Comparison of ENCODE assay signal across 8 cellular contexts in the genomic region with DNA sequence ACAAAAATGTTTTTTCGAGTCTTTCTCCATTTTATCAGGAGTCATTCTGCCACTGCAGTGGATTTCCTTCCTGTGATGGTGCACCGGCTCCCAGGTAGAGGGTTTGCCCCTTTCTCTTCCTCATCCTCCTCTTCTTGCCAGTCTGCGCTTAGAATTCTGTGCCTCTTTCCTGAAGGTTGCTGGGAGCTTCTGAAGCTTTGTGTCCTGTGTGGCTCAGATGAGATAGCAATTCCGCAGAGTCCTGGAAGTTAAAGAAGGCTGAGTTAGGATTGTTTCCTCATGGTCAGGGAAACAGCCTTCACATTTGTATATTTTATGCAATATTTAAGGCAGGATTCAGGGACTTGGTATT. TPM values are rescaled to one million over a fixed set of nuclear protein-coding genes. Genes with fewer than 3 reads are reported as not detected.
DNase-seq lines count a peak whose midpoint lies in the region; ATAC-seq and TF ChIP-seq lines count a peak whose summit lies in the region.

No MANE protein-coding gene starts in this region.

- H3K9ac ChIP-seq in fibroblast of lung (ENCODE audit: insufficient read depth, low read length) (no peak overlapping the region), neural progenitor cell (no peak overlapping the region)

- CTCF ChIA-PET in AG04450 (lab: Charles Lee), result interaction anchor here (0.7 to 3.8 kb wide), 20 partner anchors 8 to 104 kb away, joined by 3 to 35 read pairs (median 4); a partner anchor contains a TSS

- H4K20me1 ChIP-seq in fibroblast of lung (ENCODE audit: control insufficient read depth, extremely low read depth, insufficient read depth, low read length) (no peaks in the 10 kb centered on the region), neural progenitor cell (ENCODE audit: low read depth) (no peaks in the 10 kb centered on the region)

- H3K79me2 ChIP-seq in fibroblast of lung (ENCODE audit: control insufficient read depth, insufficient read depth, low read length), result no peaks in the 10 kb centered on the region
- no peaks in the 10 kb centered on the region for H3K79me2 ChIP-seq in neural progenitor cell (ENCODE audit: low read depth)

- H3K27me3 Mint-ChIP-seq in neural progenitor cell (ENCODE audit: insufficient read depth, low read depth), result no peaks in the 10 kb centered on the region

- H3K4me3 ChIP-seq in AG04450 (ENCODE audit: low read depth, low read length) (peak overlapping the region; percentile 42), fibroblast of lung (replicated peaks in 1 of 4; ENCODE audit: control extremely low read depth in 1 of 4, insufficient read depth in 1 of 4, low read depth in 3 of 4, low read length in 4 of 4) (peak overlapping the region; percentile 9 to 52 (median 28)), neural progenitor cell (peak overlapping the region; percentile 44)

- POLR2A ChIA-PET in AG04450 (lab: Yijun Ruan, JAX), result no interaction called here

- H3K4me1 ChIP-seq in fibroblast of lung (ENCODE audit: control insufficient read depth, extremely low read depth, insufficient read depth, low read length) (peaks cover 3% of the 10 kb centered on the region), neural progenitor cell (no peaks in the 10 kb centered on the region)

- H3K4me1 Mint-ChIP-seq in neural progenitor cell, result peaks cover 10% of the 10 kb centered on the region

- H3K36me3 ChIP-seq in fibroblast of lung (ENCODE audit: control insufficient read depth, insufficient read depth, low read length), result no peaks in the 10 kb centered on the region
- no peaks in the 10 kb centered on the region for H3K36me3 ChIP-seq in neural progenitor cell

- H3K9me3 ChIP-seq in AG04450 (ENCODE audit: control insufficient read depth, insufficient read depth, low read length) (no peaks in the 10 kb centered on the region), fibroblast of lung (ENCODE audit: control insufficient read depth, insufficient read depth, low read depth, low read length) (no peaks in the 10 kb centered on the region), neural progenitor cell (ENCODE audit: low read depth) (no peaks in the 10 kb centered on the region)

- no peaks in the 10 kb centered on the region for H3K36me3 Mint-ChIP-seq in neural progenitor cell

- TF ChIP-seq CTCF in AG04450 (IDR thresholded peaks at IDR 0.05; ENCODE audit: low read depth, low read length) (no peak), fibroblast of lung (conservative IDR thresholded peaks at IDR 0.05 in 1 of 2, IDR thresholded peaks at IDR 0.05 in 1 of 2; ENCODE audit: low read depth in 1 of 2, low read length in 2 of 2) (no peak), neural progenitor cell (IDR thresholded peaks at IDR 0.05) (no peak)

- peak overlapping the region; percentile 81 for H3K4me3 Mint-ChIP-seq in neural progenitor cell

- no peak overlapping the region for H3K27ac Mint-ChIP-seq in neural progenitor cell

- no peak for DNase-seq in AG04450 (ENCODE audit: low read depth, low spot score)
- DNase-seq in SK-N-DZ (ENCODE audit: low spot score), result peak; percentile 6
- DNase-seq in fibroblast of lung (ENCODE audit: low read depth in 2 of 2), result no peak
- no peak for DNase-seq in neural progenitor cell (ENCODE audit: low spot score)
- DNase-seq in NCI-H187 (lab: John Stamatoyannopoulos, UW), result no peak
- no peak for DNase-seq in hepatic stellate cell (ENCODE audit: low spot score)
- no peak for DNase-seq in A172 (ENCODE audit: low spot score)

- H2AFZ ChIP-seq in fibroblast of lung (ENCODE audit: low read length), result peak overlapping the region; percentile 8
- no peak overlapping the region for H2AFZ ChIP-seq in neural progenitor cell (replicated peaks)

- H3K27ac ChIP-seq in AG04450 (ENCODE audit: low read depth, low read length) (no peak overlapping the region), fibroblast of lung (ENCODE audit: insufficient read depth, low read length) (peak overlapping the region; percentile 18), neural progenitor cell (no peak overlapping the region)

- H3K27me3 ChIP-seq in AG04450 (ENCODE audit: control insufficient read depth, insufficient read depth, low read length), result no peaks in the 10 kb centered on the region
- H3K27me3 ChIP-seq in fibroblast of lung (ENCODE audit: control insufficient read depth, insufficient read depth, low read length), result no peaks in the 10 kb centered on the region
- peaks cover 42% of the 10 kb centered on the region for H3K27me3 ChIP-seq in neural progenitor cell

- no peak for ATAC-seq in GM18519 (IDR thresholded peaks at IDR 0.05; ENCODE audit: low FRiP score, unreplicated experiment)

- H3K4me2 ChIP-seq in fibroblast of lung (ENCODE audit: extremely low read depth, insufficient read depth, low read length), result peak overlapping the region; percentile 38
- peak overlapping the region; percentile 72 for H3K4me2 ChIP-seq in neural progenitor cell

- no peaks in the 10 kb centered on the region for H3F3A ChIP-seq in neural progenitor cell (ENCODE audit: low read depth)

- H3K9me3 Mint-ChIP-seq in neural progenitor cell, result no peaks in the 10 kb centered on the region

RNA-seq across cellular contexts. Expression of a gene that starts 0.3 kb away (rescaled TPM):
- polyA plus RNA-seq in AG04450 (2011; rRNA removed) (0.94 and 1.3 TPM in 2 replicates), fibroblast of lung (0.36 and 0.42 TPM in 2 replicates)
- polyA minus RNA-seq in AG04450 (2011; rRNA and poly(A)+ RNA removed), result 0.64 and 1.9 TPM in 2 replicates
- polyA plus RNA-seq in SK-N-DZ (2014; cell fraction: cytosol; rRNA removed), result 0.45 TPM in 1 of 2 replicates, not detected in the other
- polyA plus RNA-seq in SK-N-DZ (2014; cell fraction: nucleus; rRNA removed), result 0.72 and 3.8 TPM in 2 replicates
- total RNA-seq in fibroblast of lung (1.0 and 2.1 TPM in 2 replicates), neural progenitor cell (ENCODE audit: low replicate concordance) (0.87 TPM in 1 of 2 replicates, not detected in the other)
- polyA plus RNA-seq in fibroblast of lung (2012), result 0.40 and 0.63 TPM in 2 replicates
- not detected in 2 replicates for polyA minus RNA-seq in fibroblast of lung (ENCODE audit: low replicate concordance)
- total RNA-seq in A172 (2014; rRNA removed; shearing (Covaris generic)), result 0.10 TPM in 1 of 2 replicates, not detected in the other

RNA-seq across cellular contexts. Expression of a gene that starts 8.4 kb away (rescaled TPM):
- polyA plus RNA-seq in AG04450 (2011; rRNA removed) (0.19 TPM in 1 of 2 replicates, not detected in the other), fibroblast of lung (0.09 TPM in 1 of 2 replicates, not detected in the other)
- not detected in 2 replicates for polyA minus RNA-seq in AG04450 (2011; rRNA and poly(A)+ RNA removed)
- polyA plus RNA-seq in SK-N-DZ (2014; cell fraction: cytosol; rRNA removed), result 1.2 TPM in 1 of 2 replicates, not detected in the other
- 1.2 and 1.3 TPM in 2 replicates for polyA plus RNA-seq in SK-N-DZ (2014; cell fraction: nucleus; rRNA removed)
- total RNA-seq in fibroblast of lung (0.17 TPM in 1 of 2 replicates, not detected in the other), neural progenitor cell (ENCODE audit: low replicate concordance) (0.15 and 0.51 TPM in 2 replicates)
- 0.15 TPM in 1 of 2 replicates, not detected in the other for polyA plus RNA-seq in fibroblast of lung (2012)
- polyA minus RNA-seq in fibroblast of lung (ENCODE audit: low replicate concordance), result not detected in 2 replicates
- not detected in 2 replicates for total RNA-seq in A172 (2014; rRNA removed; shearing (Covaris generic))

RNA-seq across cellular contexts. Expression of a gene that starts 11.7 kb away (rescaled TPM):
- polyA plus RNA-seq in AG04450 (2011; rRNA removed) (0.12 and 0.46 TPM in 2 replicates), fibroblast of lung (0.23 and 0.77 TPM in 2 replicates)
- polyA minus RNA-seq in AG04450 (2011; rRNA and poly(A)+ RNA removed), result 0.26 TPM in 1 of 2 replicates, not detected in the other
- polyA plus RNA-seq in SK-N-DZ (2014; cell fraction: cytosol; rRNA removed), result not detected in 2 replicates
- not detected in 2 replicates for polyA plus RNA-seq in SK-N-DZ (2014; cell fraction: nucleus; rRNA removed)
- total RNA-seq in fibroblast of lung (0.17 and 0.26 TPM in 2 replicates), neural progenitor cell (ENCODE audit: low replicate concordance) (1.5 TPM in 1 of 2 replicates, not detected in the other)
- polyA plus RNA-seq in fibroblast of lung (2012), result 0.19 and 0.39 TPM in 2 replicates
- not detected in 2 replicates for polyA minus RNA-seq in fibroblast of lung (ENCODE audit: low replicate concordance)
- total RNA-seq in A172 (2014; rRNA removed; shearing (Covaris generic)), result 32.4 and 68.3 TPM in 2 replicates

RNA-seq across cellular contexts. Expression of a gene that starts 50.7 kb away (rescaled TPM):
- 40.5 and 55.9 TPM in 2 replicates for polyA plus RNA-seq in AG04450 (2011; rRNA removed)
- 17.3 and 20.6 TPM in 2 replicates for polyA minus RNA-seq in AG04450 (2011; rRNA and poly(A)+ RNA removed)
- 35.7 and 37.3 TPM in 2 replicates for polyA plus RNA-seq in SK-N-DZ (2014; cell fraction: cytosol; rRNA removed)
- 55.1 and 59.1 TPM in 2 replicates for polyA plus RNA-seq in SK-N-DZ (2014; cell fraction: nucleus; rRNA removed)
- total RNA-seq in fibroblast of lung, result 47.5 and 69.0 TPM in 2 replicates
- polyA plus RNA-seq in fibroblast of lung, result 47.4 and 51.6 TPM in 2 replicates
- 40.1 and 40.4 TPM in 2 replicates for polyA plus RNA-seq in fibroblast of lung (2012)
- 5.1 TPM in 1 of 2 replicates, not detected in the other for polyA minus RNA-seq in fibroblast of lung (ENCODE audit: low replicate concordance)
- 44.8 and 108 TPM in 2 replicates for total RNA-seq in neural progenitor cell (ENCODE audit: low replicate concordance)
- total RNA-seq in A172 (2014; rRNA removed; shearing (Covaris generic)), result 33.0 and 51.8 TPM in 2 replicates

Comparison
In these comparisons a context has a peak if more than half of its experiments do, and no peak if none do; other contexts are left out.
1. RNA of a gene that starts 11.7 kb away (total RNA-seq): 32.4 to 68.3 TPM in A172; 0.17 to 0.26 TPM in fibroblast of lung and 1.5 TPM in neural progenitor cell; every median in the first group is over 10 times any median in the second.
2. Peak in every context shown above with its lines, with median percentiles within 50 percentile points of each other: H3K4me3 ChIP-seq.